ENCODE assay signal across 9 cellular contexts in genomic region chr17:68260051-68260762, GRCh38. TPM values are rescaled to one million over a fixed set of nuclear protein-coding genes. Genes with fewer than 3 reads are reported as not detected.
DNase-seq lines count a peak whose midpoint lies in the region; ATAC-seq and TF ChIP-seq lines count a peak whose summit lies in the region.
"Had no signal": no experiment of that assay in that cellular context is flagged by ENCODE, and none has a peak within 500 bp of the region (broad histone marks: within the 10 kb centered on the region; RNA-seq: fewer than 3 reads in every experiment).

No MANE protein-coding gene starts in this region.

- no peaks in the 10 kb centered on the region for H3K9me3 Mint-ChIP-seq in activated naive CD4-positive, alpha-beta T cell treated with anti-CD3 and anti-CD28 coated beads, Interleukin-2, amount 50 U/mL, for 24 hours
- no peaks in the 10 kb centered on the region for H3K9me3 Mint-ChIP-seq in activated naive CD4-positive, alpha-beta T cell treated with anti-CD3 and anti-CD28 coated beads, Interleukin-2, amount 50 U/mL, for 72 hours

- H3K4me2 ChIP-seq in OCI-LY1 (ENCODE audit: low read length): peak overlapping the region; percentile 66

- H3K9me3 ChIP-seq in OCI-LY1 (ENCODE audit: low read length) (no peaks in the 10 kb centered on the region), upper lobe of right lung (no peaks in the 10 kb centered on the region), esophagus squamous epithelium (no peaks in the 10 kb centered on the region)

- intact Hi-C loops in upper lobe of right lung (cut with DNase I) (loop anchor here (10.0 kb wide), 1 partner anchor 175 kb away; no protein-coding TSS in a partner anchor), esophagus squamous epithelium (cut with DNase I) (loop anchor here (5.0 kb wide), 1 partner anchor 172 kb away; no protein-coding TSS in a partner anchor)

- peaks cover 66% of the 10 kb centered on the region for H3K4me1 Mint-ChIP-seq in activated naive CD4-positive, alpha-beta T cell treated with anti-CD3 and anti-CD28 coated beads, Interleukin-2, amount 50 U/mL, for 24 hours

- peaks cover 56% of the 10 kb centered on the region for H3K4me1 ChIP-seq in OCI-LY1 (ENCODE audit: insufficient read depth, low read length, severe bottlenecking)
- peaks cover 12% of the 10 kb centered on the region for H3K4me1 ChIP-seq in upper lobe of right lung
- peaks cover 5 to 35% (median 8%) of the 10 kb centered on the region in 3 donors for H3K4me1 ChIP-seq in esophagus squamous epithelium

- H3K79me2 ChIP-seq in OCI-LY1 (ENCODE audit: insufficient read depth, low read length): no peaks in the 10 kb centered on the region

- H4K20me1 ChIP-seq in OCI-LY1 (ENCODE audit: insufficient read depth, low read length): no peaks in the 10 kb centered on the region

- no peaks in the 10 kb centered on the region for H3K9me2 ChIP-seq in OCI-LY1 (ENCODE audit: low read depth, low read length)

- peaks cover 12% of the 10 kb centered on the region; the same call in 1 of the 2 replicates for H3F3A ChIP-seq in OCI-LY1 (ENCODE audit: insufficient read depth, low read length)

- H3K27me3 Mint-ChIP-seq in activated naive CD4-positive, alpha-beta T cell treated with anti-CD3 and anti-CD28 coated beads, Interleukin-2, amount 50 U/mL, for 24 hours: no peaks in the 10 kb centered on the region

- no peak overlapping the region for H2AFZ ChIP-seq in OCI-LY1 (ENCODE audit: low read length)

- peak overlapping the region; percentile 89 for H3K27ac Mint-ChIP-seq in activated naive CD4-positive, alpha-beta T cell treated with anti-CD3 and anti-CD28 coated beads, Interleukin-2, amount 50 U/mL, for 24 hours
- H3K27ac Mint-ChIP-seq in activated naive CD4-positive, alpha-beta T cell treated with anti-CD3 and anti-CD28 coated beads, Interleukin-2, amount 50 U/mL, for 72 hours: peak overlapping the region in 1 of 2 donors; percentile 84

- peak overlapping the region; percentile 77 for H3K4me3 Mint-ChIP-seq in activated naive CD4-positive, alpha-beta T cell treated with anti-CD3 and anti-CD28 coated beads, Interleukin-2, amount 50 U/mL, for 24 hours

- H3K27ac ChIP-seq in OCI-LY1 (ENCODE audit: low read depth, low read length, poor library complexity, severe bottlenecking) (peak overlapping the region; percentile 92), upper lobe of right lung (peak overlapping the region; percentile 80), esophagus squamous epithelium (peak overlapping the region in 2 of 4 donors; percentile 74)

- TF ChIP-seq POLR2A in esophagus squamous epithelium (IDR thresholded peaks at IDR 0.05): no peak

- no peak for DNase-seq in activated naive CD4-positive, alpha-beta T cell treated with anti-CD3 and anti-CD28 coated beads, Interleukin-2, amount 50 U/mL, for 72 hours (ENCODE audit: low spot score in 2 of 2)
- DNase-seq in epithelial cell of proximal tubule (ENCODE audit: low read depth) (peak; percentile 42), upper lobe of right lung (no peak), GM20000 (ENCODE audit: low spot score) (no peak), iPS-NIHi7 (ENCODE audit: extremely low spot score) (no peak), esophagus squamous epithelium (lab: John Stamatoyannopoulos, UW) (no peak)
- DNase-seq: NCI-H345 had no signal

- WGBS in esophagus squamous epithelium, 2 donors: 55 to 59% methylated on average over 8 to 9 of the region's 9 CpGs

- ATAC-seq in activated naive CD4-positive, alpha-beta T cell treated with anti-CD3 and anti-CD28 coated beads, Interleukin-2, amount 50 U/mL, for 72 hours: no peak
- no peak for ATAC-seq in upper lobe of right lung

- peak overlapping the region; percentile 39 for H3K4me3 ChIP-seq in OCI-LY1 (ENCODE audit: low read depth, low read length, poor library complexity, severe bottlenecking)
- no peak overlapping the region for H3K4me3 ChIP-seq in epithelial cell of proximal tubule (ENCODE audit: low read depth, low read length)
- no peak overlapping the region for H3K4me3 ChIP-seq in upper lobe of right lung
- H3K4me3 ChIP-seq in esophagus squamous epithelium: no peak overlapping the region

- H3K27me3 ChIP-seq in OCI-LY1 (ENCODE audit: insufficient read depth, low read length) (no peaks in the 10 kb centered on the region), upper lobe of right lung (no peaks in the 10 kb centered on the region), esophagus squamous epithelium (no peaks in the 10 kb centered on the region)

- H3K36me3 ChIP-seq in OCI-LY1 (ENCODE audit: insufficient read depth, low read length): peaks cover 34% of the 10 kb centered on the region; the same call in 1 of the 2 replicates
- H3K36me3 ChIP-seq in upper lobe of right lung: peaks cover 17% of the 10 kb centered on the region
- peaks cover 0 to 30% (median 0%) of the 10 kb centered on the region in 3 donors for H3K36me3 ChIP-seq in esophagus squamous epithelium

- peak overlapping the region; percentile 65 for H3K9ac ChIP-seq in OCI-LY1 (ENCODE audit: low read length)

- peaks cover 10% of the 10 kb centered on the region for H3K36me3 Mint-ChIP-seq in activated naive CD4-positive, alpha-beta T cell treated with anti-CD3 and anti-CD28 coated beads, Interleukin-2, amount 50 U/mL, for 24 hours
- H3K36me3 Mint-ChIP-seq in activated naive CD4-positive, alpha-beta T cell treated with anti-CD3 and anti-CD28 coated beads, Interleukin-2, amount 50 U/mL, for 72 hours: peaks cover 13 to 19% of the 10 kb centered on the region in 2 donors

- no peak for TF ChIP-seq CTCF in OCI-LY1 (IDR thresholded peaks at IDR 0.05; ENCODE audit: low read length)
- TF ChIP-seq CTCF in epithelial cell of proximal tubule (conservative IDR thresholded peaks at IDR 0.05; ENCODE audit: low read depth, low read length): no peak
- TF ChIP-seq CTCF in upper lobe of right lung (IDR thresholded peaks at IDR 0.05): no peak
- no peak for TF ChIP-seq CTCF in GM20000 (IDR thresholded peaks at IDR 0.05; ENCODE audit: extremely low read depth, missing control alignments)
- TF ChIP-seq CTCF in esophagus squamous epithelium (IDR thresholded peaks at IDR 0.05): no peak

RNA-seq across cellular contexts. Expression of gene AMZ2, which starts 12.4 kb away (rescaled TPM):
- total RNA-seq in activated naive CD4-positive, alpha-beta T cell treated with anti-CD3 and anti-CD28 coated beads, Interleukin-2, amount 50 U/mL, for 72 hours: 100 to 1,000 TPM; 106 to 113 TPM
- 74.5 and 90.0 TPM in 2 replicates for total RNA-seq in epithelial cell of proximal tubule
- total RNA-seq in upper lobe of right lung: 50.5 TPM
- total RNA-seq in esophagus squamous epithelium: 10 to 100 TPM; 13.7 to 47.7 (median 35.1) TPM

RNA-seq across cellular contexts. Expression of gene SLC16A6, which starts 30.7 kb away (rescaled TPM):
- 1 to 10 TPM in 1 of 2 donors, under 1 TPM in 1; 0.39 to 2.4 TPM for total RNA-seq in activated naive CD4-positive, alpha-beta T cell treated with anti-CD3 and anti-CD28 coated beads, Interleukin-2, amount 50 U/mL, for 72 hours
- total RNA-seq in epithelial cell of proximal tubule: 0.07 TPM in 1 of 2 replicates, not detected in the other
- 7.5 TPM for total RNA-seq in upper lobe of right lung
- 10 to 100 TPM in 3 of 4 donors, 1 to 10 TPM in 1; 9.2 to 20.9 (median 17.8) TPM for total RNA-seq in esophagus squamous epithelium

RNA-seq across cellular contexts. Expression of gene ARSG, which starts 31.1 kb away (rescaled TPM):
- 10 to 100 TPM in 1 of 2 donors, 1 to 10 TPM in 1; 1.8 to 12.1 TPM for total RNA-seq in activated naive CD4-positive, alpha-beta T cell treated with anti-CD3 and anti-CD28 coated beads, Interleukin-2, amount 50 U/mL, for 72 hours
- total RNA-seq in epithelial cell of proximal tubule (1.5 and 5.8 TPM in 2 replicates), upper lobe of right lung (4.8 TPM), esophagus squamous epithelium (1 to 10 TPM; 6.1 to 8.9 (median 7.0) TPM)
